ENCODE assay signal across 10 cellular contexts in the genomic region with DNA sequence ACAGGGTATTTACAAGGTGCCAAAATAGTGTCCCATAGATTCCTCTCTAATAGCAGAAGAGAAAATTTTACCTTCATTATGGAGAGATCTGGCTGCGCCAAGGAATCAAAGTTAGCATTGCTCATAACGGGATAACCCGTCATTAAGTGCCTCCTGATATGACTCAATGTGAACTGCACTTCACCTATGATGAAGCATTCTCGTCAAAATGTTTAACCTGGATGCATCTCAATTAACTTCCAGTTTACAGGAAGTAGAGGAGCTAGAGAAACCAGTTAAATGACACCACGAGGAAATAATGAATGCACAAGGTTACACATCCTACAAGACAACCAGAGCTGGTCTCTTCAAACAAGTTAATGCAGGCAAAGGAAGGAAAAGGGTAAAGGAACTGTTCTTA. TPM values are rescaled to one million over a fixed set of nuclear protein-coding genes. Genes with fewer than 3 reads are reported as not detected.
DNase-seq lines count a peak whose midpoint lies in the region; ATAC-seq and TF ChIP-seq lines count a peak whose summit lies in the region.
"Had no signal": no experiment of that assay in that cellular context is flagged by ENCODE, and none has a peak within 500 bp of the region (broad histone marks: within the 10 kb centered on the region; RNA-seq: fewer than 3 reads in every experiment).

No MANE protein-coding gene starts in this region.

- no peaks in the 10 kb centered on the region for H3K27me3 Mint-ChIP-seq in activated naive CD4-positive, alpha-beta T cell treated with anti-CD3 and anti-CD28 coated beads, Interleukin-2, amount 10 ng/mL, durations not matched to agents 7 days and 5 days
- H3K27me3 Mint-ChIP-seq in stimulated activated naive B cell treated with anti-CD40 and anti-IgM and Interleukin-4, amounts not matched to agents 10 μg/mL and 1 μg/mL and 100 μg/mL, for 72 hours: no peaks in the 10 kb centered on the region
- no peaks in the 10 kb centered on the region for H3K27me3 Mint-ChIP-seq in chondrocyte (ENCODE audit: low read depth)
- H3K27me3 Mint-ChIP-seq in CD8-positive, alpha-beta memory T cell: no peaks in the 10 kb centered on the region

- H3K36me3 ChIP-seq in RWPE2 (ENCODE audit: low read depth): peaks cover 23% of the 10 kb centered on the region
- peaks cover 3% of the 10 kb centered on the region for H3K36me3 ChIP-seq in CD8-positive, alpha-beta memory T cell (ENCODE audit: insufficient read depth, low read length)

- no peak overlapping the region for H3K4me3 ChIP-seq in RWPE2 (ENCODE audit: severe bottlenecking)
- no peak overlapping the region for H3K4me3 ChIP-seq in CD8-positive, alpha-beta memory T cell (ENCODE audit: low read length)

- H3K27me3 ChIP-seq in RWPE2 (ENCODE audit: insufficient read depth, poor library complexity, severe bottlenecking): no peaks in the 10 kb centered on the region
- H3K27me3 ChIP-seq in CD8-positive, alpha-beta memory T cell (ENCODE audit: insufficient read depth, low read length, poor library complexity, severe bottlenecking): no peaks in the 10 kb centered on the region

- TF ChIP-seq CTCF in RWPE2 (IDR thresholded peaks at IDR 0.05; ENCODE audit: poor library complexity, severe bottlenecking): no peak
- no peak for TF ChIP-seq CTCF in chondrocyte (IDR thresholded peaks at IDR 0.05)

- peaks cover 37% of the 10 kb centered on the region for H3K4me1 ChIP-seq in RWPE2 (ENCODE audit: insufficient read depth, poor library complexity, severe bottlenecking)
- peaks cover 28% of the 10 kb centered on the region for H3K4me1 ChIP-seq in CD8-positive, alpha-beta memory T cell (ENCODE audit: insufficient read depth, low read length)

- H3K27ac ChIP-seq in RWPE2 (ENCODE audit: poor library complexity, severe bottlenecking): peak overlapping the region; percentile 65
- no peak overlapping the region for H3K27ac ChIP-seq in CD8-positive, alpha-beta memory T cell (ENCODE audit: low read depth, low read length)

- CTCF ChIA-PET in activated naive CD4-positive, alpha-beta T cell treated with anti-CD3 and anti-CD28 coated beads, Interleukin-2, amount 10 ng/mL, durations not matched to agents 7 days and 5 days (lab: Charles Lee): interaction anchor here (1.0 kb wide), 1 partner anchor 12 kb away, joined by 3 read pairs; no protein-coding TSS in a partner anchor
- CTCF ChIA-PET in CD8-positive, alpha-beta memory T cell (lab: Charles Lee): no interaction called here

- peaks cover 26% of the 10 kb centered on the region for H3K4me1 Mint-ChIP-seq in activated naive CD4-positive, alpha-beta T cell treated with anti-CD3 and anti-CD28 coated beads, Interleukin-2, amount 10 ng/mL, durations not matched to agents 7 days and 5 days
- H3K4me1 Mint-ChIP-seq in stimulated activated naive B cell treated with anti-CD40 and anti-IgM and Interleukin-4, amounts not matched to agents 10 μg/mL and 1 μg/mL and 100 μg/mL, for 72 hours: peaks cover 35 to 71% of the 10 kb centered on the region in 2 donors
- peaks cover 28% of the 10 kb centered on the region for H3K4me1 Mint-ChIP-seq in chondrocyte (ENCODE audit: low read depth)
- H3K4me1 Mint-ChIP-seq in CD8-positive, alpha-beta memory T cell: peaks cover 48 to 68% (median 64%) of the 10 kb centered on the region in 3 donors

- H3K9me3 ChIP-seq in RWPE2 (ENCODE audit: severe bottlenecking): no peaks in the 10 kb centered on the region
- no peaks in the 10 kb centered on the region for H3K9me3 ChIP-seq in CD8-positive, alpha-beta memory T cell (ENCODE audit: low read length)

- DNase-seq in activated naive CD4-positive, alpha-beta T cell treated with Interleukin-2 at 50 U/mL for 16 hours: peak; percentile 19
- no peak for DNase-seq in activated naive CD4-positive, alpha-beta T cell treated with anti-CD3 and anti-CD28 coated beads, Interleukin-2, amount 10 ng/mL, durations not matched to agents 7 days and 5 days
- DNase-seq in RWPE2 (ENCODE audit: low spot score) (no peak), DMS53 treated with DMSO at 0.1 percent for 48 hours (lab: John Stamatoyannopoulos, UW; ENCODE audit: unreplicated experiment) (no peak), chondrocyte (ENCODE audit: low spot score) (no peak)
- peak; percentile 15 for DNase-seq in stimulated activated naive B cell treated with anti-CD40 and anti-IgM and Interleukin-4, amounts not matched to agents 10 μg/mL and 1 μg/mL and 100 μg/mL, for 72 hours
- DNase-seq in CD8-positive, alpha-beta memory T cell: no peak
- DNase-seq: effector CD8-positive, alpha-beta T cell; NCI-H2171 had no signal

- POLR2A ChIA-PET in CD8-positive, alpha-beta memory T cell (lab: Charles Lee): no interaction called here

- H3K9me3 Mint-ChIP-seq in activated naive CD4-positive, alpha-beta T cell treated with anti-CD3 and anti-CD28 coated beads, Interleukin-2, amount 10 ng/mL, durations not matched to agents 7 days and 5 days: peaks cover 3% of the 10 kb centered on the region
- peaks cover 0 to 1% of the 10 kb centered on the region in 2 donors for H3K9me3 Mint-ChIP-seq in stimulated activated naive B cell treated with anti-CD40 and anti-IgM and Interleukin-4, amounts not matched to agents 10 μg/mL and 1 μg/mL and 100 μg/mL, for 72 hours
- no peaks in the 10 kb centered on the region for H3K9me3 Mint-ChIP-seq in chondrocyte (ENCODE audit: low read depth)
- H3K9me3 Mint-ChIP-seq in CD8-positive, alpha-beta memory T cell: no peaks in the 10 kb centered on the region

- H3K27ac Mint-ChIP-seq in activated naive CD4-positive, alpha-beta T cell treated with anti-CD3 and anti-CD28 coated beads, Interleukin-2, amount 10 ng/mL, durations not matched to agents 7 days and 5 days: no peak overlapping the region
- H3K27ac Mint-ChIP-seq in stimulated activated naive B cell treated with anti-CD40 and anti-IgM and Interleukin-4, amounts not matched to agents 10 μg/mL and 1 μg/mL and 100 μg/mL, for 72 hours: no peak overlapping the region
- no peak overlapping the region for H3K27ac Mint-ChIP-seq in chondrocyte (ENCODE audit: unreplicated experiment)
- H3K27ac Mint-ChIP-seq in CD8-positive, alpha-beta memory T cell: peak overlapping the region in 1 of 8 donors; percentile 9

- H3K4me3 Mint-ChIP-seq in activated naive CD4-positive, alpha-beta T cell treated with anti-CD3 and anti-CD28 coated beads, Interleukin-2, amount 10 ng/mL, durations not matched to agents 7 days and 5 days: no peak overlapping the region
- peak overlapping the region in 1 of 2 donors; percentile 7 for H3K4me3 Mint-ChIP-seq in stimulated activated naive B cell treated with anti-CD40 and anti-IgM and Interleukin-4, amounts not matched to agents 10 μg/mL and 1 μg/mL and 100 μg/mL, for 72 hours
- no peak overlapping the region for H3K4me3 Mint-ChIP-seq in chondrocyte (ENCODE audit: unreplicated experiment)
- H3K4me3 Mint-ChIP-seq in CD8-positive, alpha-beta memory T cell: peak overlapping the region in 1 of 7 donors; percentile 6

- H3K36me3 Mint-ChIP-seq in activated naive CD4-positive, alpha-beta T cell treated with anti-CD3 and anti-CD28 coated beads, Interleukin-2, amount 10 ng/mL, durations not matched to agents 7 days and 5 days: peaks cover 35% of the 10 kb centered on the region
- peaks cover 49 to 54% of the 10 kb centered on the region in 2 donors for H3K36me3 Mint-ChIP-seq in stimulated activated naive B cell treated with anti-CD40 and anti-IgM and Interleukin-4, amounts not matched to agents 10 μg/mL and 1 μg/mL and 100 μg/mL, for 72 hours
- peaks cover 3% of the 10 kb centered on the region for H3K36me3 Mint-ChIP-seq in chondrocyte (ENCODE audit: low read depth)
- peaks cover 0 to 39% (median 13%) of the 10 kb centered on the region in 3 donors for H3K36me3 Mint-ChIP-seq in CD8-positive, alpha-beta memory T cell

- ATAC-seq in HG02759 (IDR thresholded peaks at IDR 0.05; ENCODE audit: unreplicated experiment) (peak; percentile 81), RWPE2 (ENCODE audit: low read depth) (peak; percentile 78)
- peak; percentile 69 to 73 for ATAC-seq in stimulated activated naive B cell treated with anti-CD40 and anti-IgM and Interleukin-4, amounts not matched to agents 10 μg/mL and 1 μg/mL and 100 μg/mL, for 72 hours (replicated peaks)

RNA-seq across cellular contexts. Expression of a gene that starts 17.2 kb away (rescaled TPM):
- total RNA-seq in chondrocyte: 54.8 to 58.1 TPM (median 54.8 TPM) in 3 replicates
- total RNA-seq in CD8-positive, alpha-beta memory T cell: 10 to 100 TPM; 44.7 to 46.9 TPM
- 25.8 TPM for polyA plus RNA-seq in CD8-positive, alpha-beta memory T cell

Comparison
In these comparisons a context has a peak if more than half of its experiments do, and no peak if none do; other contexts are left out.
1. DNase-seq: peak in activated naive CD4-positive, alpha-beta T cell treated with Interleukin-2 at 50 U/mL for 16 hours (single experiment) and stimulated activated naive B cell treated with anti-CD40 and anti-IgM and Interleukin-4, amounts not matched to agents 10 μg/mL and 1 μg/mL and 100 μg/mL, for 72 hours (single experiment); none in activated naive CD4-positive, alpha-beta T cell treated with anti-CD3 and anti-CD28 coated beads, Interleukin-2, amount 10 ng/mL, durations not matched to agents 7 days and 5 days (single experiment), RWPE2 (single experiment), DMS53 treated with DMSO at 0.1 percent for 48 hours (single experiment), chondrocyte (single experiment) and CD8-positive, alpha-beta memory T cell (0 of 5).
2. Peak in every context shown above with its lines, with median percentiles within 50 percentile points of each other: ATAC-seq.